21 cellular contexts compared by ENCODE assay signal in genomic region chr17:80797741-80798594, GRCh38.
DNase-seq lines count a peak whose midpoint lies in the region; ATAC-seq, FAIRE-seq and TF ChIP-seq lines count a peak whose summit lies in the region.
"Had no signal": no experiment of that assay in that cellular context is flagged by ENCODE, and none has a peak within 500 bp of the region (broad histone marks: within the 10 kb centered on the region; RNA-seq: fewer than 3 reads in every experiment).

No MANE protein-coding gene starts in this region.

- no peak for TF ChIP-seq CTCF in kidney (IDR thresholded peaks at IDR 0.05; ENCODE audit: borderline replicate concordance, extremely low read depth, insufficient read depth)

- no peaks in the 10 kb centered on the region for H3K27me3 Mint-ChIP-seq in activated CD4-positive, alpha-beta T cell treated with anti-CD3 and anti-CD28 coated beads, Interleukin-2, amount 10 ng/mL, durations not matched to agents 24 days and 14 days

- intact Hi-C loops in activated CD4-positive, alpha-beta T cell treated with anti-CD3 and anti-CD28 coated beads, Interleukin-2, amount 10 ng/mL, durations not matched to agents 24 days and 14 days (cut with micrococcal nuclease): no loop called here
- intact Hi-C loops in kidney (cut with DNase I): no loop called here

- H3K4me1 ChIP-seq in kidney (ENCODE audit: control insufficient read depth in 1 of 2, insufficient read depth in 1 of 2, low read depth in 1 of 2, low read length in 2 of 2): peaks cover 3 to 9% of the 10 kb centered on the region in 2 donors

- H3K9ac ChIP-seq in kidney (ENCODE audit: low read length in 2 of 2): no peak overlapping the region

- no peaks in the 10 kb centered on the region for H3K36me3 ChIP-seq in kidney (ENCODE audit: control insufficient read depth in 1 of 2, insufficient read depth in 2 of 2, low read length in 2 of 2)

- H3K4me1 Mint-ChIP-seq in activated CD4-positive, alpha-beta T cell treated with anti-CD3 and anti-CD28 coated beads, Interleukin-2, amount 10 ng/mL, durations not matched to agents 24 days and 14 days: peaks cover 23% of the 10 kb centered on the region

- no peaks in the 10 kb centered on the region for H3K9me3 ChIP-seq in kidney (ENCODE audit: control insufficient read depth in 1 of 2, low read length in 2 of 2)

- H3K4me3 Mint-ChIP-seq in activated CD4-positive, alpha-beta T cell treated with anti-CD3 and anti-CD28 coated beads, Interleukin-2, amount 10 ng/mL, durations not matched to agents 24 days and 14 days: no peak overlapping the region

- H3K9me3 Mint-ChIP-seq in activated CD4-positive, alpha-beta T cell treated with anti-CD3 and anti-CD28 coated beads, Interleukin-2, amount 10 ng/mL, durations not matched to agents 24 days and 14 days: no peaks in the 10 kb centered on the region
- H3K9me3 Mint-ChIP-seq in activated naive CD4-positive, alpha-beta T cell treated with anti-CD3 and anti-CD28 coated beads, Interleukin-2, amount 50 U/mL, for 72 hours: peaks cover 0 to 8% of the 10 kb centered on the region in 2 donors

- DNase-seq in activated CD4-positive, alpha-beta T cell treated with anti-CD3 and anti-CD28 coated beads, Interleukin-2, amount 10 ng/mL, durations not matched to agents 24 days and 14 days: no peak
- DNase-seq in activated CD4-positive, alpha-beta T cell treated with anti-CD3 and anti-CD28 coated beads for 48 hours: no peak
- DNase-seq in activated naive CD4-positive, alpha-beta T cell treated with anti-CD3 and anti-CD28 coated beads, Interleukin-2, amount 50 U/mL, for 72 hours (ENCODE audit: low spot score in 2 of 2): no peak
- DNase-seq in activated naive CD4-positive, alpha-beta T cell (lab: John Stamatoyannopoulos, UW): no peak
- DNase-seq in kidney: peak; percentile 37
- DNase-seq in AML-193 (lab: John Stamatoyannopoulos, UW): no peak
- DNase-seq in NOMO-1 treated with dmso at 0.1 percent for 144 hours (lab: John Stamatoyannopoulos, UW; ENCODE audit: unreplicated experiment): no peak
- no peak for DNase-seq in foreskin melanocyte
- DNase-seq: 8988T, C1 segment of cervical spinal cord, GF-D8, GOT3, KBM-7, MV-4-11, NCI-H1417, NCI-H187 treated with DMSO at 0.1 percent for 48 hours, NCI-H2171, NCI-H446, NCI-H748 treated with DMSO at 0.1 percent for 48 hours, PC-3 had no signal

- ATAC-seq in activated naive CD4-positive, alpha-beta T cell treated with anti-CD3 and anti-CD28 coated beads, Interleukin-2, amount 50 U/mL, for 72 hours: no peak
- ATAC-seq: PC-3 had no signal

- no peak for FAIRE-seq in kidney (lab: Jason Lieb, UNC)
- FAIRE-seq: GM12892 had no signal

- H3K4me3 ChIP-seq in kidney (ENCODE audit: low read length in 2 of 2): no peak overlapping the region

- peak overlapping the region; percentile 31 for H3K27ac Mint-ChIP-seq in activated CD4-positive, alpha-beta T cell treated with anti-CD3 and anti-CD28 coated beads, Interleukin-2, amount 10 ng/mL, durations not matched to agents 24 days and 14 days
- peak overlapping the region; percentile 14 to 91 for H3K27ac Mint-ChIP-seq in activated naive CD4-positive, alpha-beta T cell treated with anti-CD3 and anti-CD28 coated beads, Interleukin-2, amount 50 U/mL, for 72 hours

- peaks cover 42% of the 10 kb centered on the region for H3K36me3 Mint-ChIP-seq in activated CD4-positive, alpha-beta T cell treated with anti-CD3 and anti-CD28 coated beads, Interleukin-2, amount 10 ng/mL, durations not matched to agents 24 days and 14 days (ENCODE audit: low read depth)
- H3K36me3 Mint-ChIP-seq in activated naive CD4-positive, alpha-beta T cell treated with anti-CD3 and anti-CD28 coated beads, Interleukin-2, amount 50 U/mL, for 72 hours: peaks cover 22 to 55% of the 10 kb centered on the region in 2 donors

- no peak overlapping the region for H3K27ac ChIP-seq in kidney (ENCODE audit: low read depth in 2 of 2, low read length in 2 of 2)
